ENCODE assay signal across 1 cellular context in the genomic region with DNA sequence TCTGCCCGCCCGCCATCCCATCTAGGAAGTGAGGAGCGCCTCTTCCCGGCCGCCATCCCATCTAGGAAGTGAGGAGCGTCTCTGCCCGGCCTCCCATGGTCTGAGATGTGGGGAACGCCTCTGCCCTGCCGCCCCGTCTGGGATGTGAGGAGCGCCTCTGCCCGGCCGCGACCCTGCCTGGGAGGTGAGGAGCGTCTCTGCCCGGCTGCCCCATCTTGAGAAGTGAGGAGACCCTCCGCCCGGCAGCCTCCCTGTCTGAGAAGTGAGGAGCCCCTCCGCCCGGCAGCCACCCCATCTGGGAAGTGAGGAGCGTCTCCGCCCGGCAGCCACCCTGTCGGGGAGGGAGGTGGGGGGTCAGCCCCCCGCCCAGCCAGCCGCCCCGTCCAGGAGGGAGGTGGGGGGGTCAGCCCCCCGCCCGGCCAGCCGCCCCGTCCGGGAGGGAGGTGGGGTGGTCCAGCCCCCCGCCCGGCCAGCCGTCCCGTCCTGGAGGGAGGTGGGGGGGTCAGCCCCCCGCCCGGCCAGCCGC. TPM values are rescaled to one million over a fixed set of nuclear protein-coding genes. Genes with fewer than 3 reads are reported as not detected.
"Had no signal": no experiment of that assay in that cellular context is flagged by ENCODE, and none has a peak within 500 bp of the region (broad histone marks: within the 10 kb centered on the region; RNA-seq: fewer than 3 reads in every experiment).

No MANE protein-coding gene starts in this region.

RNA-seq across cellular contexts. Expression of a gene that starts 11.5 kb away (rescaled TPM):
- total RNA-seq: Right ventricle myocardium superior had no signal
